ENCODE assay signal across 9 cellular contexts in the genomic region with DNA sequence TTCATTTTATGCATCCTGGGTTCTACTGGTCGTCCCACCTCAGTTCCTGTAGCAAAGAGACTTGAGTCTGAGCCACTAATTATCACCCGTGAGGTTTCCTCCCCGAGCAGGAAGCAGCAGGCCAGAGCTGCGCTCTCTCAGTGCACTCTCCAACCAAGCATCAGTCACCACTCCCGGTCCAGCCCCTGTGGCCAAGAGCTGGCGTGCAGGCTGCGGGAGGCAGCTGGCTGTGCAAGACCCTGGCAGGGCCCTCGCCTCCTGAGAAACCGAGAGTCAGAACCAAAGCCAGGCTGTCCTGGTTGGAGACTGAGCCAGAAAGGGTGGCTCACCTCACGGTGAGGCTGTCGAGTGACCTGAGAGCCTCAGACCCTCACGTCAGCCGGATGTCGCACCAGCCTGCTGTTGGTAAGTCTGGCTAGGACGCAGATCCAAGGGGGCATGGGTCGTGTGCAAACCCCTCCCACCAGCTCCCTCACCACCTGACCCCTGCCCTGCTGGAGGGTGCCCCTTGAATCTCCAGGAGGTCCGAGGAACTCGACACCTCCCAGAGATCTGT. TPM values are rescaled to one million over a fixed set of nuclear protein-coding genes. Genes with fewer than 3 reads are reported as not detected.
DNase-seq lines count a peak whose midpoint lies in the region; ATAC-seq and TF ChIP-seq lines count a peak whose summit lies in the region.
"Had no signal": no experiment of that assay in that cellular context is flagged by ENCODE, and none has a peak within 500 bp of the region (broad histone marks: within the 10 kb centered on the region; RNA-seq: fewer than 3 reads in every experiment).

No MANE protein-coding gene starts in this region.

- no peak overlapping the region for H3K4me3 ChIP-seq in fibroblast of mammary gland (ENCODE audit: control insufficient read depth, low read depth, low read length)

- no peak for TF ChIP-seq CTCF in fibroblast of mammary gland (conservative IDR thresholded peaks at IDR 0.05; ENCODE audit: control insufficient read depth, insufficient read depth, low read depth, low read length)

- DNase-seq in GOT3 (lab: John Stamatoyannopoulos, UW) (peak; percentile 30), SK-N-DZ (ENCODE audit: low spot score) (peak; percentile 22), fibroblast of mammary gland (ENCODE audit: low read depth) (peak; percentile 52), smooth muscle cell of the brain vasculature (ENCODE audit: low read depth, low spot score) (peak; percentile 44), HuH-7.5 (ENCODE audit: low spot score) (no peak), MV-4-11 (lab: John Stamatoyannopoulos, UW) (no peak)
- DNase-seq: activated CD4-positive, alpha-beta memory T cell treated with anti-CD3 and anti-CD28 coated beads for 36 hours; NCI-H2171 treated with DMSO at 0.1 percent for 48 hours had no signal

- ATAC-seq in HG02798 (IDR thresholded peaks at IDR 0.05; ENCODE audit: poor library complexity, unreplicated experiment) = no peak

RNA-seq across cellular contexts. Expression of a gene that starts 7.1 kb away (rescaled TPM):
- 2.7 and 3.6 TPM in 2 replicates for polyA plus RNA-seq in SK-N-DZ (2014; cell fraction: cytosol; rRNA removed)
- polyA plus RNA-seq in SK-N-DZ (2014; cell fraction: nucleus; rRNA removed) = 2.8 and 8.0 TPM in 2 replicates

Comparison
In these comparisons a context has a peak if more than half of its experiments do, and no peak if none do; other contexts are left out.
1. DNase-seq: peak in GOT3 (single experiment), SK-N-DZ (single experiment), fibroblast of mammary gland (single experiment) and smooth muscle cell of the brain vasculature (single experiment); none in HuH-7.5 (single experiment) and MV-4-11 (single experiment).